ENCODE assay signal across 24 cellular contexts in genomic region chr17:82059272-82060000, GRCh38. TPM values are rescaled to one million over a fixed set of nuclear protein-coding genes. Genes with fewer than 3 reads are reported as not detected.
DNase-seq lines count a peak whose midpoint lies in the region; ATAC-seq, FAIRE-seq and TF ChIP-seq lines count a peak whose summit lies in the region.
"Had no signal": no experiment of that assay in that cellular context is flagged by ENCODE, and none has a peak within 500 bp of the region (broad histone marks: within the 10 kb centered on the region; RNA-seq: fewer than 3 reads in every experiment).

No MANE protein-coding gene starts in this region.

- H3K4me1 ChIP-seq in BLaER1 (peaks cover 57% of the 10 kb centered on the region), RWPE2 (ENCODE audit: insufficient read depth, poor library complexity, severe bottlenecking) (no peaks in the 10 kb centered on the region), HepG2 (ENCODE audit: insufficient read depth, low read length) (peaks cover 46% of the 10 kb centered on the region)
- H3K4me1 ChIP-seq: HAP-1 had no signal

- DNase-seq in DMS 273 treated with DMSO at 0.1 percent for 48 hours (lab: John Stamatoyannopoulos, UW), result peak; percentile 36
- peak; percentile 68 for DNase-seq in RWPE2 (ENCODE audit: low spot score)
- no peak for DNase-seq in HepG2 (ENCODE audit: low spot score)
- DNase-seq in omental fat pad (ENCODE audit: low spot score), result no peak
- DNase-seq in nucleus accumbens (lab: John Stamatoyannopoulos, UW), result no peak
- DNase-seq in inferior parietal cortex (ENCODE audit: extremely low spot score), result no peak
- DNase-seq: activated CD4-positive, alpha-beta memory T cell treated with anti-CD3 and anti-CD28 coated beads, Interleukin-2, amount 10 ng/mL, durations not matched to agents 7 days and 5 days; activated effector memory CD4-positive, alpha-beta T cell treated with anti-CD3 and anti-CD28 coated beads, Interleukin-2, amount 50 U/mL, for 16 hours; CD4-positive, CD25-positive, alpha-beta regulatory T cell; NCI-H1092; NCI-H2029; NCI-H2227 treated with DMSO at 0.1 percent for 48 hours; RPMI8226; stimulated activated naive CD4-positive, alpha-beta T cell treated with Interleukin-2 at 50 U/mL for 16 hours; SW 1271; T1000; testis had no signal

- BruUV-seq in HepG2 (replicated peaks; lab: Mats Ljungman, UMichigan), result no TSS peak

- intact Hi-C loops in HepG2 (cut with micrococcal nuclease; ENCODE audit: unreplicated experiment), result no loop called here

- CTCF ChIA-PET in HepG2 (lab: Yijun Ruan, JAX; ENCODE audit: low intra/inter-chr PET ratio, low total read pairs), result no interaction called here

- peaks cover 97% of the 10 kb centered on the region for H3K36me3 ChIP-seq in BLaER1
- peaks cover 93% of the 10 kb centered on the region for H3K36me3 ChIP-seq in RWPE2 (ENCODE audit: low read depth)
- H3K36me3 ChIP-seq in HepG2 (replicated peaks in 1 of 2; ENCODE audit: control insufficient read depth in 1 of 2, insufficient read depth in 2 of 2, low read length in 2 of 2), result peaks cover 50 to 74% of the 10 kb centered on the region in 2 experiments

- no peak for FAIRE-seq in HepG2 (lab: Jason Lieb, UNC)
- FAIRE-seq: endothelial cell of umbilical vein had no signal

- H3K27me3 ChIP-seq in BLaER1 (no peaks in the 10 kb centered on the region), RWPE2 (ENCODE audit: insufficient read depth, poor library complexity, severe bottlenecking) (no peaks in the 10 kb centered on the region), HepG2 (ENCODE audit: control insufficient read depth in 1 of 2, insufficient read depth in 2 of 2, low read length in 2 of 2) (no peaks in the 10 kb centered on the region)
- H3K27me3 ChIP-seq: dorsolateral prefrontal cortex, testis, vagina had no signal

- peaks cover 10% of the 10 kb centered on the region for H3K79me2 ChIP-seq in HepG2 (ENCODE audit: insufficient read depth, low read length)

- TF ChIP-seq CTCF in RWPE2 (IDR thresholded peaks at IDR 0.05; ENCODE audit: poor library complexity, severe bottlenecking) (no peak), HepG2 (CRISPR knock-in tag; IDR thresholded peaks at IDR 0.05) (no peak), omental fat pad (IDR thresholded peaks at IDR 0.05) (no peak)

- POLR2A ChIA-PET in HepG2 (lab: Yijun Ruan, JAX), result interaction anchor here (1.0 to 1.6 kb wide), 3 partner anchors 22 to 39 kb away, joined by 4 to 7 read pairs (median 4); partner anchors contain the start of gene DCXR

- in situ Hi-C loops in HepG2 (cut with HindIII; ENCODE audit: extremely low pct_ligation_motif_present, low pct_unique_long_range_greater_than_20kb), result no loop called here

- TF ChIP-seq EP300 in HepG2 (IDR thresholded peaks at IDR 0.05; ENCODE audit: low read depth in 2 of 2, low read length in 2 of 2), result no peak
- no peak for TF ChIP-seq EP300 in HepG2 (CRISPR knock-in tag; IDR thresholded peaks at IDR 0.05; ENCODE audit: borderline replicate concordance)

- no peak for TF ChIP-seq POLR2A in HepG2 (IDR thresholded peaks at IDR 0.05; ENCODE audit: insufficient read depth in 1 of 2, low read depth in 2 of 2, low read length in 2 of 2)

- H3K4me2 ChIP-seq in BLaER1 (peak overlapping the region; percentile 72), HepG2 (ENCODE audit: low read depth, low read length) (no peak overlapping the region)

- H2AFZ ChIP-seq in HepG2 (ENCODE audit: low read length), result no peak overlapping the region

- H3K27ac ChIP-seq in BLaER1, result peak overlapping the region; percentile 63
- no peak overlapping the region for H3K27ac ChIP-seq in RWPE2 (ENCODE audit: poor library complexity, severe bottlenecking)
- H3K27ac ChIP-seq in HepG2 (ENCODE audit: extremely low read length, insufficient read depth, low read length), result no peak overlapping the region
- H3K27ac ChIP-seq: dorsolateral prefrontal cortex, HL-60, skin epidermis, testis, vagina had no signal

- peaks cover 87% of the 10 kb centered on the region for H4K20me1 ChIP-seq in BLaER1
- H4K20me1 ChIP-seq in HepG2 (ENCODE audit: insufficient read depth, low read length), result no peaks in the 10 kb centered on the region

- TF ChIP-seq RAD21 in HepG2 (CRISPR knock-in tag; IDR thresholded peaks at IDR 0.05), result no peak

- ATAC-seq in RWPE2 (ENCODE audit: low read depth), result 0 out of 3 replicates have a peak, but pooled peaks have one; percentile 1
- no peak for ATAC-seq in HepG2
- no peak for ATAC-seq in omental fat pad (ENCODE audit: low FRiP score)

- H3K9me3 ChIP-seq in BLaER1 (no peaks in the 10 kb centered on the region), RWPE2 (ENCODE audit: severe bottlenecking) (no peaks in the 10 kb centered on the region), HepG2 (ENCODE audit: low read length) (no peaks in the 10 kb centered on the region)
- H3K9me3 ChIP-seq: HAP-1, testis, vagina had no signal

- H3K4me3 ChIP-seq in BLaER1 (peak overlapping the region; percentile 11; the same call in 1 of the 2 replicates), RWPE2 (ENCODE audit: severe bottlenecking) (no peak overlapping the region), HepG2 (replicated peaks in 1 of 3; ENCODE audit: insufficient read depth in 1 of 3, low read depth in 2 of 3, low read length in 3 of 3) (no peak overlapping the region)
- H3K4me3 ChIP-seq: dorsolateral prefrontal cortex, HAP-1, skin epidermis, testis, vagina had no signal

- WGBS in HepG2 (ENCODE audit: low lambda C conversion rate), result 98% methylated on average over 10 of the region's 19 CpGs

- H3K9ac ChIP-seq in BLaER1 (peak overlapping the region; percentile 54), HepG2 (ENCODE audit: insufficient read depth, low read depth, low read length) (no peak overlapping the region)

RNA-seq across cellular contexts. Expression of gene DUS1L, which starts 6.2 kb away (rescaled TPM):
- total RNA-seq in HepG2 (2016; rRNA removed; fragmentation: Illumina TruSeq; extraction: Trizol), result 67.9 and 109 TPM in 2 replicates
- 206 and 220 TPM in 2 replicates for total RNA-seq in HepG2 (2016; cell fraction: cytosol; rRNA removed; fragmentation: Illumina TruSeq; extraction: Trizol; ENCODE audit: low read depth)
- total RNA-seq in HepG2 (2016; cell fraction: insoluble cytoplasmic fraction; rRNA removed; fragmentation: Illumina TruSeq; extraction: Trizol), result 58.4 and 113 TPM in 2 replicates
- 268 and 276 TPM in 2 replicates for total RNA-seq in HepG2 (2016; cell fraction: membrane; rRNA removed; fragmentation: Illumina TruSeq; extraction: Trizol)
- 69.9 and 102 TPM in 2 replicates for total RNA-seq in HepG2 (2016; cell fraction: nucleus; rRNA removed; fragmentation: Illumina TruSeq; extraction: Trizol)
- 81.0 and 108 TPM in 2 replicates for polyA plus RNA-seq in HepG2 (2011; rRNA removed)
- 64.5 and 97.7 TPM in 2 replicates for polyA plus RNA-seq in HepG2 (2011; cell fraction: cytosol; rRNA removed)
- polyA plus RNA-seq in HepG2 (2011; cell fraction: nucleus; rRNA removed), result 583 and 668 TPM in 2 replicates
- polyA plus RNA-seq in HepG2 (2012), result 82.7 and 123 TPM in 2 replicates
- polyA plus RNA-seq in HepG2 (2016; cell fraction: cytosol; fragmentation: Illumina TruSeq; extraction: Trizol; ENCODE audit: low read depth), result 353 and 384 TPM in 2 replicates
- polyA plus RNA-seq in HepG2 (2016; cell fraction: insoluble cytoplasmic fraction; fragmentation: Illumina TruSeq; extraction: Trizol; ENCODE audit: low read depth), result 138 and 172 TPM in 2 replicates
- 444 and 521 TPM in 2 replicates for polyA plus RNA-seq in HepG2 (2016; cell fraction: membrane; fragmentation: Illumina TruSeq; extraction: Trizol; ENCODE audit: low read depth)
- polyA plus RNA-seq in HepG2 (2016; cell fraction: nucleus; fragmentation: Illumina TruSeq; extraction: Trizol; ENCODE audit: insufficient read depth, low read depth), result 330 and 339 TPM in 2 replicates
- polyA minus RNA-seq in HepG2 (2011; rRNA and poly(A)+ RNA removed; ENCODE audit: low replicate concordance), result 47.0 and 79.2 TPM in 2 replicates
- polyA minus RNA-seq in HepG2 (2011; cell fraction: cytosol; rRNA and poly(A)+ RNA removed), result 31.7 and 34.4 TPM in 2 replicates
- polyA minus RNA-seq in HepG2 (2011; cell fraction: nucleus; rRNA and poly(A)+ RNA removed), result 85.7 and 87.9 TPM in 2 replicates
- 10 to 100 TPM; 58.1 to 90.3 (median 85.7) TPM for total RNA-seq in omental fat pad

RNA-seq across cellular contexts. Expression of gene GPS1, which starts 7.7 kb away (rescaled TPM):
- 106 and 124 TPM in 2 replicates for total RNA-seq in HepG2 (2016; rRNA removed; fragmentation: Illumina TruSeq; extraction: Trizol)
- total RNA-seq in HepG2 (2016; cell fraction: cytosol; rRNA removed; fragmentation: Illumina TruSeq; extraction: Trizol; ENCODE audit: low read depth), result 87.3 and 88.2 TPM in 2 replicates
- 99.7 and 134 TPM in 2 replicates for total RNA-seq in HepG2 (2016; cell fraction: insoluble cytoplasmic fraction; rRNA removed; fragmentation: Illumina TruSeq; extraction: Trizol)
- total RNA-seq in HepG2 (2016; cell fraction: membrane; rRNA removed; fragmentation: Illumina TruSeq; extraction: Trizol), result 96.5 and 111 TPM in 2 replicates
- 89.5 and 106 TPM in 2 replicates for total RNA-seq in HepG2 (2016; cell fraction: nucleus; rRNA removed; fragmentation: Illumina TruSeq; extraction: Trizol)
- polyA plus RNA-seq in HepG2 (2011; rRNA removed), result 128 and 161 TPM in 2 replicates
- 107 and 157 TPM in 2 replicates for polyA plus RNA-seq in HepG2 (2011; cell fraction: cytosol; rRNA removed)
- polyA plus RNA-seq in HepG2 (2011; cell fraction: nucleus; rRNA removed), result 389 and 467 TPM in 2 replicates
- 102 and 120 TPM in 2 replicates for polyA plus RNA-seq in HepG2 (2012)
- 96.5 and 102 TPM in 2 replicates for polyA plus RNA-seq in HepG2 (2016; cell fraction: cytosol; fragmentation: Illumina TruSeq; extraction: Trizol; ENCODE audit: low read depth)
- polyA plus RNA-seq in HepG2 (2016; cell fraction: insoluble cytoplasmic fraction; fragmentation: Illumina TruSeq; extraction: Trizol; ENCODE audit: low read depth), result 120 and 146 TPM in 2 replicates
- polyA plus RNA-seq in HepG2 (2016; cell fraction: membrane; fragmentation: Illumina TruSeq; extraction: Trizol; ENCODE audit: low read depth), result 103 and 104 TPM in 2 replicates
- polyA plus RNA-seq in HepG2 (2016; cell fraction: nucleus; fragmentation: Illumina TruSeq; extraction: Trizol; ENCODE audit: insufficient read depth, low read depth), result 225 and 229 TPM in 2 replicates
- 182 and 265 TPM in 2 replicates for polyA minus RNA-seq in HepG2 (2011; rRNA and poly(A)+ RNA removed; ENCODE audit: low replicate concordance)
- 76.6 and 80.3 TPM in 2 replicates for polyA minus RNA-seq in HepG2 (2011; cell fraction: cytosol; rRNA and poly(A)+ RNA removed)
- 60.2 and 61.0 TPM in 2 replicates for polyA minus RNA-seq in HepG2 (2011; cell fraction: nucleus; rRNA and poly(A)+ RNA removed)
- total RNA-seq in omental fat pad, result 10 to 100 TPM; 67.3 to 86.8 (median 81.4) TPM

RNA-seq across cellular contexts. Expression of gene RFNG, which starts 7.8 kb away (rescaled TPM):
- total RNA-seq in HepG2 (2016; rRNA removed; fragmentation: Illumina TruSeq; extraction: Trizol), result 27.8 and 64.0 TPM in 2 replicates
- 72.5 and 73.8 TPM in 2 replicates for total RNA-seq in HepG2 (2016; cell fraction: cytosol; rRNA removed; fragmentation: Illumina TruSeq; extraction: Trizol; ENCODE audit: low read depth)
- total RNA-seq in HepG2 (2016; cell fraction: insoluble cytoplasmic fraction; rRNA removed; fragmentation: Illumina TruSeq; extraction: Trizol), result 23.6 and 61.0 TPM in 2 replicates
- 95.0 and 98.0 TPM in 2 replicates for total RNA-seq in HepG2 (2016; cell fraction: membrane; rRNA removed; fragmentation: Illumina TruSeq; extraction: Trizol)
- 53.3 and 60.7 TPM in 2 replicates for total RNA-seq in HepG2 (2016; cell fraction: nucleus; rRNA removed; fragmentation: Illumina TruSeq; extraction: Trizol)
- 61.4 and 90.6 TPM in 2 replicates for polyA plus RNA-seq in HepG2 (2011; rRNA removed)
- 36.1 and 62.0 TPM in 2 replicates for polyA plus RNA-seq in HepG2 (2011; cell fraction: cytosol; rRNA removed)
- polyA plus RNA-seq in HepG2 (2011; cell fraction: nucleus; rRNA removed), result 548 and 733 TPM in 2 replicates
- 60.9 and 71.7 TPM in 2 replicates for polyA plus RNA-seq in HepG2 (2012)
- 106 and 121 TPM in 2 replicates for polyA plus RNA-seq in HepG2 (2016; cell fraction: cytosol; fragmentation: Illumina TruSeq; extraction: Trizol; ENCODE audit: low read depth)
- polyA plus RNA-seq in HepG2 (2016; cell fraction: insoluble cytoplasmic fraction; fragmentation: Illumina TruSeq; extraction: Trizol; ENCODE audit: low read depth), result 35.7 and 47.7 TPM in 2 replicates
- polyA plus RNA-seq in HepG2 (2016; cell fraction: membrane; fragmentation: Illumina TruSeq; extraction: Trizol; ENCODE audit: low read depth), result 128 and 132 TPM in 2 replicates
- polyA plus RNA-seq in HepG2 (2016; cell fraction: nucleus; fragmentation: Illumina TruSeq; extraction: Trizol; ENCODE audit: insufficient read depth, low read depth), result 227 and 229 TPM in 2 replicates
- 12.3 and 58.2 TPM in 2 replicates for polyA minus RNA-seq in HepG2 (2011; rRNA and poly(A)+ RNA removed; ENCODE audit: low replicate concordance)
- polyA minus RNA-seq in HepG2 (2011; cell fraction: cytosol; rRNA and poly(A)+ RNA removed), result 21.9 and 29.0 TPM in 2 replicates
- polyA minus RNA-seq in HepG2 (2011; cell fraction: nucleus; rRNA and poly(A)+ RNA removed), result 29.7 and 35.9 TPM in 2 replicates
- total RNA-seq in omental fat pad, result 10 to 100 TPM; 20.2 to 51.3 (median 32.0) TPM

RNA-seq across cellular contexts. Expression of gene DCXR, which starts 21.9 kb away (rescaled TPM):
- 286 and 311 TPM in 2 replicates for total RNA-seq in HepG2 (2016; rRNA removed; fragmentation: Illumina TruSeq; extraction: Trizol)
- total RNA-seq in HepG2 (2016; cell fraction: cytosol; rRNA removed; fragmentation: Illumina TruSeq; extraction: Trizol; ENCODE audit: low read depth), result 275 and 353 TPM in 2 replicates
- total RNA-seq in HepG2 (2016; cell fraction: insoluble cytoplasmic fraction; rRNA removed; fragmentation: Illumina TruSeq; extraction: Trizol), result 302 and 321 TPM in 2 replicates
- total RNA-seq in HepG2 (2016; cell fraction: membrane; rRNA removed; fragmentation: Illumina TruSeq; extraction: Trizol), result 228 and 297 TPM in 2 replicates
- total RNA-seq in HepG2 (2016; cell fraction: nucleus; rRNA removed; fragmentation: Illumina TruSeq; extraction: Trizol), result 132 and 152 TPM in 2 replicates
- 287 and 290 TPM in 2 replicates for polyA plus RNA-seq in HepG2 (2011; rRNA removed)
- polyA plus RNA-seq in HepG2 (2011; cell fraction: cytosol; rRNA removed), result 253 and 424 TPM in 2 replicates
- polyA plus RNA-seq in HepG2 (2011; cell fraction: nucleus; rRNA removed), result 645 and 737 TPM in 2 replicates
- polyA plus RNA-seq in HepG2 (2012), result 190 and 266 TPM in 2 replicates
- polyA plus RNA-seq in HepG2 (2016; cell fraction: cytosol; fragmentation: Illumina TruSeq; extraction: Trizol; ENCODE audit: low read depth), result 398 and 426 TPM in 2 replicates
- 296 and 330 TPM in 2 replicates for polyA plus RNA-seq in HepG2 (2016; cell fraction: insoluble cytoplasmic fraction; fragmentation: Illumina TruSeq; extraction: Trizol; ENCODE audit: low read depth)
- polyA plus RNA-seq in HepG2 (2016; cell fraction: membrane; fragmentation: Illumina TruSeq; extraction: Trizol; ENCODE audit: low read depth), result 308 and 335 TPM in 2 replicates
- 280 and 299 TPM in 2 replicates for polyA plus RNA-seq in HepG2 (2016; cell fraction: nucleus; fragmentation: Illumina TruSeq; extraction: Trizol; ENCODE audit: insufficient read depth, low read depth)
- polyA minus RNA-seq in HepG2 (2011; rRNA and poly(A)+ RNA removed; ENCODE audit: low replicate concordance), result 73.9 and 172 TPM in 2 replicates
- polyA minus RNA-seq in HepG2 (2011; cell fraction: cytosol; rRNA and poly(A)+ RNA removed), result 52.1 and 74.6 TPM in 2 replicates
- polyA minus RNA-seq in HepG2 (2011; cell fraction: nucleus; rRNA and poly(A)+ RNA removed), result 61.5 and 67.5 TPM in 2 replicates
- 100 to 1,000 TPM; 190 to 327 (median 225) TPM for total RNA-seq in omental fat pad

RNA-seq across cellular contexts. Expression of gene RAC3, which starts 28.0 kb away (rescaled TPM):
- total RNA-seq in HepG2 (2016; rRNA removed; fragmentation: Illumina TruSeq; extraction: Trizol), result 4.0 and 10.5 TPM in 2 replicates
- total RNA-seq in HepG2 (2016; cell fraction: cytosol; rRNA removed; fragmentation: Illumina TruSeq; extraction: Trizol; ENCODE audit: low read depth), result 6.8 and 9.8 TPM in 2 replicates
- 3.9 and 12.6 TPM in 2 replicates for total RNA-seq in HepG2 (2016; cell fraction: insoluble cytoplasmic fraction; rRNA removed; fragmentation: Illumina TruSeq; extraction: Trizol)
- 7.3 and 10.1 TPM in 2 replicates for total RNA-seq in HepG2 (2016; cell fraction: membrane; rRNA removed; fragmentation: Illumina TruSeq; extraction: Trizol)
- total RNA-seq in HepG2 (2016; cell fraction: nucleus; rRNA removed; fragmentation: Illumina TruSeq; extraction: Trizol), result 11.7 and 12.9 TPM in 2 replicates
- 21.3 and 24.1 TPM in 2 replicates for polyA plus RNA-seq in HepG2 (2011; rRNA removed)
- polyA plus RNA-seq in HepG2 (2011; cell fraction: cytosol; rRNA removed), result 12.8 and 16.7 TPM in 2 replicates
- polyA plus RNA-seq in HepG2 (2011; cell fraction: nucleus; rRNA removed), result 111 and 165 TPM in 2 replicates
- 6.3 and 10.6 TPM in 2 replicates for polyA plus RNA-seq in HepG2 (2012)
- 10.4 and 12.0 TPM in 2 replicates for polyA plus RNA-seq in HepG2 (2016; cell fraction: cytosol; fragmentation: Illumina TruSeq; extraction: Trizol; ENCODE audit: low read depth)
- 6.0 and 7.2 TPM in 2 replicates for polyA plus RNA-seq in HepG2 (2016; cell fraction: insoluble cytoplasmic fraction; fragmentation: Illumina TruSeq; extraction: Trizol; ENCODE audit: low read depth)
- polyA plus RNA-seq in HepG2 (2016; cell fraction: membrane; fragmentation: Illumina TruSeq; extraction: Trizol; ENCODE audit: low read depth), result 8.8 and 10.0 TPM in 2 replicates
- 45.9 and 51.6 TPM in 2 replicates for polyA plus RNA-seq in HepG2 (2016; cell fraction: nucleus; fragmentation: Illumina TruSeq; extraction: Trizol; ENCODE audit: insufficient read depth, low read depth)
- polyA minus RNA-seq in HepG2 (2011; rRNA and poly(A)+ RNA removed; ENCODE audit: low replicate concordance), result 12.6 and 13.2 TPM in 2 replicates
- 3.0 and 3.6 TPM in 2 replicates for polyA minus RNA-seq in HepG2 (2011; cell fraction: cytosol; rRNA and poly(A)+ RNA removed)
- 6.7 and 7.6 TPM in 2 replicates for polyA minus RNA-seq in HepG2 (2011; cell fraction: nucleus; rRNA and poly(A)+ RNA removed)
- total RNA-seq in omental fat pad, result 10 to 100 TPM in 3 of 4 donors, 1 to 10 TPM in 1; 7.9 to 25.1 (median 12.0) TPM

Comparison
In these comparisons a context has a peak if more than half of its experiments do, and no peak if none do; other contexts are left out.
1. DNase-seq: peak in DMS 273 treated with DMSO at 0.1 percent for 48 hours (single experiment) and RWPE2 (single experiment); none in HepG2 (single experiment), omental fat pad (single experiment), nucleus accumbens (0 of 56) and inferior parietal cortex (single experiment).